Comparison of ENCODE assay signal across 22 cellular contexts in genomic region chr5:13613621-13614020, GRCh38.
"Had no signal": no experiment of that assay in that cellular context is flagged by ENCODE, and none has a peak within 500 bp of the region (broad histone marks: within the 10 kb centered on the region; RNA-seq: fewer than 3 reads in every experiment).

No MANE protein-coding gene starts in this region.

- H3K27ac ChIP-seq: Peyer's patch, SJSA1, SK-N-MC had no signal

- H3K9me3 ChIP-seq: Peyer's patch, SJSA1 had no signal

- DNase-seq: IMR-90, Karpas-422, KG1, MG63, NCI-H1092, NCI-H1105 treated with DMSO at 0.1 percent for 48 hours, NCI-H1417 treated with DMSO at 0.1 percent for 48 hours, NCI-H146, NCI-H1694 treated with DMSO at 0.1 percent for 48 hours, NCI-H1930, NCI-H2081, NCI-H2107, NCI-H2227 treated with DMSO at 0.1 percent for 48 hours, NCI-H526 treated with DMSO at 0.1 percent for 48 hours, NCI-H748 treated with DMSO at 0.1 percent for 48 hours, PC-3, Peyer's patch, Right ventricle myocardium superior, SIG-M5 had no signal

- H3K36me3 ChIP-seq: MG63, Peyer's patch, SJSA1 had no signal

- ATAC-seq: HepG2, PC-3 had no signal

- H3K4me1 ChIP-seq: Peyer's patch, SJSA1 had no signal

- H3K4me3 ChIP-seq: MG63, Peyer's patch, SJSA1, SK-N-MC had no signal

- FAIRE-seq: HepG2 had no signal

- H3K27me3 ChIP-seq: MG63, Peyer's patch, SJSA1 had no signal
